In genomic region chr1:213977486-213977842, GRCh38 we compare ENCODE assay signal across 24 cellular contexts. TPM values are rescaled to one million over a fixed set of nuclear protein-coding genes. Genes with fewer than 3 reads are reported as not detected.
A peak's percentile ranks its signal among the peaks of the same experiment; 100 is the strongest.
DNase-seq lines count a peak whose midpoint lies in the region; ATAC-seq, FAIRE-seq and TF ChIP-seq lines count a peak whose summit lies in the region.
"Had no signal": no experiment of that assay in that cellular context is flagged by ENCODE, and none has a peak within 500 bp of the region (broad histone marks: within the 10 kb centered on the region; RNA-seq: fewer than 3 reads in every experiment).

No MANE protein-coding gene starts in this region.

- H3K36me3 ChIP-seq in hepatocyte (replicated peaks; ENCODE audit: insufficient read depth, low read depth): no peaks in the 10 kb centered on the region
- no peaks in the 10 kb centered on the region for H3K36me3 ChIP-seq in pancreas
- H3K36me3 ChIP-seq: spleen, tibial artery had no signal

- H3K27me3 ChIP-seq in hepatocyte (peaks cover 48% of the 10 kb centered on the region), pancreas (no peaks in the 10 kb centered on the region)

- H3K27ac ChIP-seq in hepatocyte: no peak overlapping the region
- peak overlapping the region in 3 of 4 donors; percentile 8 to 58 (median 37) for H3K27ac ChIP-seq in pancreas
- H3K27ac ChIP-seq: 22Rv1, spleen, tibial artery had no signal

- no peak overlapping the region for H3K4me3 ChIP-seq in hepatocyte
- no peak overlapping the region for H3K4me3 ChIP-seq in pancreas
- H3K4me3 ChIP-seq: spleen, tibial artery had no signal

- H4K20me1 ChIP-seq in hepatocyte (ENCODE audit: insufficient read depth, poor library complexity, severe bottlenecking): no peaks in the 10 kb centered on the region

- no peak for TF ChIP-seq CTCF in hepatocyte (IDR thresholded peaks at IDR 0.05; ENCODE audit: poor library complexity)
- no peak for TF ChIP-seq CTCF in pancreas (IDR thresholded peaks at IDR 0.05)

- H3K79me2 ChIP-seq in hepatocyte: no peaks in the 10 kb centered on the region

- H2AFZ ChIP-seq in hepatocyte: no peak overlapping the region

- peaks cover 10% of the 10 kb centered on the region for H3K4me1 ChIP-seq in hepatocyte (ENCODE audit: insufficient read depth)
- H3K4me1 ChIP-seq in pancreas: peaks cover 0 to 19% (median 15%) of the 10 kb centered on the region in 3 donors

- DNase-seq in DMS153 (lab: John Stamatoyannopoulos, UW) (peak; percentile 35), DMS153 treated with DMSO at 0.1 percent for 48 hours (lab: John Stamatoyannopoulos, UW; ENCODE audit: unreplicated experiment) (no peak), SW480 (ENCODE audit: low spot score) (peak; percentile 76), hepatocyte (ENCODE audit: low spot score) (no peak), pancreas (no peak)
- DNase-seq in activated effector memory CD4-positive, alpha-beta T cell treated with anti-CD3 and anti-CD28 coated beads, Interleukin-2, amount 50 U/mL, for 16 hours: no peak
- DNase-seq: activated T-cell treated with anti-CD3 and anti-CD28 coated beads, Interleukin-2, amount 50 U/mL, for 72 hours; CD4-positive, alpha-beta memory T cell; DND-41; Kasumi-1; NCI-H1694 treated with DMSO at 0.1 percent for 48 hours; NCI-H774; PC-3; SIG-M5; spleen; stimulated activated CD4-positive, alpha-beta T cell treated with anti-CD3 and anti-CD28 coated beads, Interleukin-4, amount 100 ng/mL, for 1 hour; stimulated activated naive CD4-positive, alpha-beta T cell treated with Interleukin-2 at 50 U/mL for 16 hours; tibial artery had no signal

- 38% methylated on average over 7 of the region's 7 CpGs for WGBS in hepatocyte (ENCODE audit: low lambda C conversion rate, missing lambda C conversion rate)
- whole genome bisulfite sequencing in pancreas, 2 donors: 29 to 32% methylated on average over 7 of the region's 7 CpGs

- no peaks in the 10 kb centered on the region for H3K9me3 ChIP-seq in hepatocyte (ENCODE audit: low read depth)
- no peaks in the 10 kb centered on the region for H3K9me3 ChIP-seq in pancreas
- H3K9me3 ChIP-seq: spleen, tibial artery had no signal

- H3K4me2 ChIP-seq in hepatocyte: peak overlapping the region; percentile 17

- H3K9me2 ChIP-seq in hepatocyte (replicated peaks; ENCODE audit: insufficient read depth): no peaks in the 10 kb centered on the region

- ATAC-seq in pancreas (peak; percentile 48 to 84 (median 74)), HG03039 (IDR thresholded peaks at IDR 0.05; ENCODE audit: unreplicated experiment) (no peak), GM21423 (IDR thresholded peaks at IDR 0.05; ENCODE audit: unreplicated experiment) (no peak)
- ATAC-seq: activated T-cell treated with anti-CD3 and anti-CD28 coated beads, Interleukin-2, amount 50 U/mL, for 72 hours; PC-3 had no signal

- FAIRE-seq in pancreas (lab: Jason Lieb, UNC): no peak
- FAIRE-seq: GM19239, TTC549 had no signal

- intact Hi-C loops in pancreas (cut with DNase I): no loop called here

RNA-seq across cellular contexts. Expression of gene PROX1, which starts 10.3 kb away (rescaled TPM):
- 15.7 and 18.7 TPM in 2 replicates for total RNA-seq in hepatocyte
- 4.8 and 6.7 TPM in 2 replicates for polyA plus RNA-seq in hepatocyte
- 10 to 100 TPM; 32.8 to 66.4 (median 38.4) TPM for total RNA-seq in pancreas
- polyA plus RNA-seq in pancreas: 1 to 10 TPM; 8.4 to 8.9 TPM
- total RNA-seq: activated CD8-positive, alpha-beta memory T cell treated with anti-CD3 and anti-CD28 coated beads for 36 hours; CD4-positive, alpha-beta memory T cell; PC-3 had no signal
- polyA plus RNA-seq: CD4-positive, alpha-beta memory T cell had no signal

Comparison
In these comparisons a context has a peak if more than half of its experiments do, and no peak if none do; other contexts are left out.
1. DNase-seq: peak in DMS153 (single experiment) and SW480 (single experiment); none in DMS153 treated with DMSO at 0.1 percent for 48 hours (single experiment), hepatocyte (single experiment), pancreas (0 of 6) and activated effector memory CD4-positive, alpha-beta T cell treated with anti-CD3 and anti-CD28 coated beads, Interleukin-2, amount 50 U/mL, for 16 hours (single experiment).
2. ATAC-seq: peak in pancreas (4 of 4); none in HG03039 (single experiment) and GM21423 (single experiment).